1 cellular context compared by ENCODE assay signal in the genomic region with DNA sequence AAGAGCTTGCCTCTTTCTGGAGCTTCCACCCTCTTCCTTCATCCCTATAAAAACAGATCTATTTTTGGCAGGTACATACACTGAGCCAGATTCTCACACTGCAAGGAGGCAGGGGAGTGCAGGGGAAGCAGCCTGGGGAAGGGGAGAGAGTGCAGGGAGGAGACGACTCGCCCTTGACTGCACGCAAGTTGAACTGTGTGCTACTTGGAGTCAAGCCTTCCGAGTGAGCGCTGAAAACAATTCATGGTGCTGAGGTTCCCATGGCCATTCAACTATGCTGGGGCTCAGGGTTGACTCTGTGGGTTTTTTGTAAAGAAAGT.
TF ChIP-seq lines count a peak whose summit lies in the region.

No MANE protein-coding gene starts in this region.

TF ChIP-seq in GM23338, 12 proteins besides CTCF, POLR2A, EP300 and RAD21 (continued from another document):
- TF ChIP-seq, protein P1, sequence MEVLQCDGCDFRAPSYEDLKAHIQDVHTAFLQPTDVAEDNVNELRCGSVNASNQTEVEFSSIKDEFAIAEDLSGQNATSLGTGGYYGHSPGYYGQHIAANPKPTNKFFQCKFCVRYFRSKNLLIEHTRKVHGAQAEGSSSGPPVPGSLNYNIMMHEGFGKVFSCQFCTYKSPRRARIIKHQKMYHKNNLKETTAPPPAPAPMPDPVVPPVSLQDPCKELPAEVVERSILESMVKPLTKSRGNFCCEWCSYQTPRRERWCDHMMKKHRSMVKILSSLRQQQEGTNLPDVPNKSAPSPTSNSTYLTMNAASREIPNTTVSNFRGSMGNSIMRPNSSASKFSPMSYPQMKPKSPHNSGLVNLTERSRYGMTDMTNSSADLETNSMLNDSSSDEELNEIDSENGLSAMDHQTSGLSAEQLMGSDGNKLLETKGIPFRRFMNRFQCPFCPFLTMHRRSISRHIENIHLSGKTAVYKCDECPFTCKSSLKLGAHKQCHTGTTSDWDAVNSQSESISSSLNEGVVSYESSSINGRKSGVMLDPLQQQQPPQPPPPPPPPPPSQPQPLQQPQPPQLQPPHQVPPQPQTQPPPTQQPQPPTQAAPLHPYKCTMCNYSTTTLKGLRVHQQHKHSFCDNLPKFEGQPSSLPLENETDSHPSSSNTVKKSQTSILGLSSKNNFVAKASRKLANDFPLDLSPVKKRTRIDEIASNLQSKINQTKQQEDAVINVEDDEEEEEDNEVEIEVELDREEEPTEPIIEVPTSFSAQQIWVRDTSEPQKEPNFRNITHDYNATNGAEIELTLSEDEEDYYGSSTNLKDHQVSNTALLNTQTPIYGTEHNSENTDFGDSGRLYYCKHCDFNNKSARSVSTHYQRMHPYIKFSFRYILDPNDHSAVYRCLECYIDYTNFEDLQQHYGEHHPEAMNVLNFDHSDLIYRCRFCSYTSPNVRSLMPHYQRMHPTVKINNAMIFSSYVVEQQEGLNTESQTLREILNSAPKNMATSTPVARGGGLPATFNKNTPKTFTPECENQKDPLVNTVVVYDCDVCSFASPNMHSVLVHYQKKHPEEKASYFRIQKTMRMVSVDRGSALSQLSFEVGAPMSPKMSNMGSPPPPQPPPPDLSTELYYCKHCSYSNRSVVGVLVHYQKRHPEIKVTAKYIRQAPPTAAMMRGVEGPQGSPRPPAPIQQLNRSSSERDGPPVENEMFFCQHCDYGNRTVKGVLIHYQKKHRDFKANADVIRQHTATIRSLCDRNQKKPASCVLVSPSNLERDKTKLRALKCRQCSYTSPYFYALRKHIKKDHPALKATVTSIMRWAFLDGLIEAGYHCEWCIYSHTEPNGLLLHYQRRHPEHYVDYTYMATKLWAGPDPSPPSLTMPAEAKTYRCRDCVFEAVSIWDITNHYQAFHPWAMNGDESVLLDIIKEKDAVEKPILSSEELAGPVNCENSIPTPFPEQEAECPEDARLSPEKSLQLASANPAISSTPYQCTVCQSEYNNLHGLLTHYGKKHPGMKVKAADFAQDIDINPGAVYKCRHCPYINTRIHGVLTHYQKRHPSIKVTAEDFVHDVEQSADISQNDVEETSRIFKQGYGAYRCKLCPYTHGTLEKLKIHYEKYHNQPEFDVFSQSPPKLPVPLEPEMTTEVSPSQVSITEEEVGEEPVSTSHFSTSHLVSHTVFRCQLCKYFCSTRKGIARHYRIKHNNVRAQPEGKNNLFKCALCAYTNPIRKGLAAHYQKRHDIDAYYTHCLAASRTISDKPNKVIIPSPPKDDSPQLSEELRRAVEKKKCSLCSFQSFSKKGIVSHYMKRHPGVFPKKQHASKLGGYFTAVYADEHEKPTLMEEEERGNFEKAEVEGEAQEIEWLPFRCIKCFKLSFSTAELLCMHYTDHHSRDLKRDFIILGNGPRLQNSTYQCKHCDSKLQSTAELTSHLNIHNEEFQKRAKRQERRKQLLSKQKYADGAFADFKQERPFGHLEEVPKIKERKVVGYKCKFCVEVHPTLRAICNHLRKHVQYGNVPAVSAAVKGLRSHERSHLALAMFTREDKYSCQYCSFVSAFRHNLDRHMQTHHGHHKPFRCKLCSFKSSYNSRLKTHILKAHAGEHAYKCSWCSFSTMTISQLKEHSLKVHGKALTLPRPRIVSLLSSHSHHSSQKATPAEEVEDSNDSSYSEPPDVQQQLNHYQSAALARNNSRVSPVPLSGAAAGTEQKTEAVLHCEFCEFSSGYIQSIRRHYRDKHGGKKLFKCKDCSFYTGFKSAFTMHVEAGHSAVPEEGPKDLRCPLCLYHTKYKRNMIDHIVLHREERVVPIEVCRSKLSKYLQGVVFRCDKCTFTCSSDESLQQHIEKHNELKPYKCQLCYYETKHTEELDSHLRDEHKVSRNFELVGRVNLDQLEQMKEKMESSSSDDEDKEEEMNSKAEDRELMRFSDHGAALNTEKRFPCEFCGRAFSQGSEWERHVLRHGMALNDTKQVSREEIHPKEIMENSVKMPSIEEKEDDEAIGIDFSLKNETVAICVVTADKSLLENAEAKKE (CRISPR knock-in tag; IDR thresholded peaks at IDR 0.05), result no peak
- TF ChIP-seq ZNF114 (CRISPR knock-in tag; IDR thresholded peaks at IDR 0.05), result no peak
- TF ChIP-seq ZNF331 (CRISPR knock-in tag; IDR thresholded peaks at IDR 0.05; ENCODE audit: low read depth), result no peak
- TF ChIP-seq JUNB (IDR thresholded peaks at IDR 0.05; ENCODE audit: unreplicated experiment), result no peak
